25 cellular contexts compared by ENCODE assay signal in the genomic region with DNA sequence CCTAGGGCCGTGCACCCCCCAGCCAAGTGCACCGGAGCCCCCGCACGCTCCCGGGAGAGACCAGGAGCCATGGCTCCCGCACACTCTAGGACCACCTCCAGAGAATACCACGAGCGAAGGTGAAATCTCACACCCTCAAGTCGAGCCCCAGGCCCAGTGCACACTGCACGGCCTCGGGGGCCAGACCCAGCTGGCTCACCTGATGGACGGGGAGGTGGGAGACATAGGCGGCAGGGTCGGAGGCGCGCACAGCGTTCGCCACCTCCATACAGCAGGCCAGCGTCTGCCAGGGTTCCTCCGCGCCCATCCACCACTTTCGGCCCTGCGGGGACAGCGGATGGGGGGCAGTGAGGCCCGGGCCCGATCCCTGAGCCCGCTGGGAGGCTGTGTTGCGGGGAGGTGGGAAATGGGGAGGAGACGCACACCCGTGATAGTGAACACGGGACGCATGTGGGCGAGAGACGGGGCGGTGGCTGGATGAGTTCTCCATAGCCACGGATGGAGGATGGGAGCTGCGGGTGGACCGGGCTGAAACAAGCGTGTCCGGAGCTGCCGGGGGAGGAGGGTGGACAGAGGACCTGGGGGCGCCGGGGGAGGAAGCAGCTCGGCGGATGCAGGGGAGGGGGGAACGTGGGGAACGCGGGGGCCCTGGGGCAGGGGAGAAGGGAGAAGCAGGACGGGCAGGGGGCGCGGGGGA. TPM values are rescaled to one million over a fixed set of nuclear protein-coding genes. Genes with fewer than 3 reads are reported as not detected.
A peak's percentile ranks its signal among the peaks of the same experiment; 100 is the strongest.
DNase-seq lines count a peak whose midpoint lies in the region; FAIRE-seq and TF ChIP-seq lines count a peak whose summit lies in the region.
"Had no signal": no experiment of that assay in that cellular context is flagged by ENCODE, and none has a peak within 500 bp of the region (broad histone marks: within the 10 kb centered on the region; RNA-seq: fewer than 3 reads in every experiment).

No MANE protein-coding gene starts in this region.

- no peak overlapping the region for H2AK5ac ChIP-seq in neuronal stem cell (ENCODE audit: low read depth, low read length)

- TF ChIP-seq CTCF in GM10266 (IDR thresholded peaks at IDR 0.05; ENCODE audit: control insufficient read depth, insufficient read depth, low read depth, missing control alignments) = no peak
- TF ChIP-seq CTCF in chondrocyte (IDR thresholded peaks at IDR 0.05) = no peak

- peaks cover 37 to 63% of the 10 kb centered on the region in 2 donors for H3K36me3 ChIP-seq in neuronal stem cell (replicated peaks in 1 of 2; ENCODE audit: control insufficient read depth in 2 of 2, insufficient read depth in 2 of 2, low read length in 2 of 2)
- peaks cover 7% of the 10 kb centered on the region for H3K36me3 ChIP-seq in H7 (replicated peaks; ENCODE audit: control insufficient read depth, insufficient read depth, low read length)

- no peak overlapping the region for H4K91ac ChIP-seq in neuronal stem cell (ENCODE audit: low read depth, low read length, poor library complexity)

- peaks cover 0 to 2% of the 10 kb centered on the region in 2 donors for H3K9me3 ChIP-seq in neuronal stem cell (replicated peaks in 1 of 2; ENCODE audit: control insufficient read depth in 2 of 2, insufficient read depth in 1 of 2, low read depth in 1 of 2, low read length in 2 of 2)
- H3K9me3 ChIP-seq: A549; BLaER1 treated with 17β-estradiol and CSF1 and Interleukin-3, amounts not matched to agents 10 nM and 100 nM; Caco-2 had no signal

- no peaks in the 10 kb centered on the region for H3K9me3 Mint-ChIP-seq in chondrocyte (ENCODE audit: low read depth)
- H3K9me3 Mint-ChIP-seq: CD4-positive, alpha-beta T cell; CD8-positive, alpha-beta T cell had no signal

- no peaks in the 10 kb centered on the region for H3K27me3 Mint-ChIP-seq in chondrocyte (ENCODE audit: low read depth)

- no peak overlapping the region for H4K8ac ChIP-seq in neuronal stem cell (ENCODE audit: low read depth, low read length)

- H3K4me1 ChIP-seq in neuronal stem cell (ENCODE audit: control insufficient read depth in 2 of 2, insufficient read depth in 1 of 2, low read depth in 1 of 2, low read length in 2 of 2) = peaks cover 0 to 12% of the 10 kb centered on the region in 2 donors
- H3K4me1 ChIP-seq: Caco-2 had no signal

- H2BK120ac ChIP-seq in neuronal stem cell (ENCODE audit: low read depth, low read length) = no peak overlapping the region

- no peak overlapping the region for H3K23ac ChIP-seq in neuronal stem cell (ENCODE audit: low read depth, low read length, poor library complexity)

- no peak overlapping the region for H3K4me2 ChIP-seq in neuronal stem cell (ENCODE audit: insufficient read depth, low read length, poor library complexity, severe bottlenecking)
- H3K4me2 ChIP-seq: A549; BLaER1 treated with 17β-estradiol and CSF1 and Interleukin-3, amounts not matched to agents 10 nM and 100 nM had no signal

- TF ChIP-seq POLR2A in GM12891 (IDR thresholded peaks at IDR 0.05; ENCODE audit: low read depth, low read length) = no peak

- peaks cover 2% of the 10 kb centered on the region for H3K79me1 ChIP-seq in neuronal stem cell (ENCODE audit: low read depth, low read length)

- peak overlapping the region; percentile 38 for H3K14ac ChIP-seq in neuronal stem cell (ENCODE audit: low read length)

- no peak overlapping the region for H2AFZ ChIP-seq in neuronal stem cell (ENCODE audit: low read length)

- H3K27ac Mint-ChIP-seq in chondrocyte (ENCODE audit: unreplicated experiment) = no peak overlapping the region
- H3K27ac Mint-ChIP-seq: B cell; CD4-positive, alpha-beta T cell; CD8-positive, alpha-beta T cell had no signal

- H3K4me3 ChIP-seq in neuronal stem cell (ENCODE audit: low read length in 2 of 2) = peak overlapping the region in 1 of 2 donors; percentile 29
- no peak overlapping the region for H3K4me3 ChIP-seq in H7 (ENCODE audit: insufficient read depth, low read depth, low read length)
- H3K4me3 ChIP-seq: A549; BLaER1 treated with 17β-estradiol and CSF1 and Interleukin-3, amounts not matched to agents 10 nM and 100 nM; GM12878 had no signal

- H3K36me3 Mint-ChIP-seq in chondrocyte (ENCODE audit: low read depth) = peaks cover 8% of the 10 kb centered on the region

- no peak overlapping the region for H3K9ac ChIP-seq in neuronal stem cell (ENCODE audit: low read depth, low read length, poor library complexity)
- H3K9ac ChIP-seq: BLaER1 treated with 17β-estradiol and CSF1 and Interleukin-3, amounts not matched to agents 10 nM and 100 nM had no signal

- no peak overlapping the region for H2BK5ac ChIP-seq in neuronal stem cell (ENCODE audit: low read length)

- no peak overlapping the region for H3K4me3 Mint-ChIP-seq in chondrocyte (ENCODE audit: unreplicated experiment)
- H3K4me3 Mint-ChIP-seq: B cell; CD4-positive, alpha-beta T cell; CD8-positive, alpha-beta T cell had no signal

- H3K27me3 ChIP-seq in neuronal stem cell (ENCODE audit: control insufficient read depth in 3 of 3, insufficient read depth in 3 of 3, low read depth in 1 of 3, low read length in 3 of 3) = no peaks in the 10 kb centered on the region
- H3K27me3 ChIP-seq in H7 (ENCODE audit: control insufficient read depth, insufficient read depth, low read length) = no peaks in the 10 kb centered on the region
- H3K27me3 ChIP-seq: BLaER1 treated with 17β-estradiol and CSF1 and Interleukin-3, amounts not matched to agents 10 nM and 100 nM had no signal

- no peak overlapping the region for H3K27ac ChIP-seq in neuronal stem cell (replicated peaks; ENCODE audit: low read length)
- H3K27ac ChIP-seq: 22Rv1; BLaER1 treated with 17β-estradiol and CSF1 and Interleukin-3, amounts not matched to agents 10 nM and 100 nM; C4-2B had no signal

- intact Hi-C loops in posterior vena cava (cut with DNase I) = no loop called here

- no peak overlapping the region for H2BK15ac ChIP-seq in neuronal stem cell (ENCODE audit: low read length)

- no peak for FAIRE-seq in GM12891 (lab: Jason Lieb, UNC)
- FAIRE-seq: A549, D721Med, G401.6, GM12878, GM19239 had no signal

- H3K4me1 Mint-ChIP-seq in chondrocyte (ENCODE audit: low read depth) = peaks cover 10% of the 10 kb centered on the region

- no peak overlapping the region for H3K18ac ChIP-seq in neuronal stem cell (ENCODE audit: low read length)

- H2BK12ac ChIP-seq in neuronal stem cell (ENCODE audit: low read length) = no peak overlapping the region

- no CpG with 5 or more reads among the region's 51 CpGs for WGBS in neuronal stem cell (ENCODE audit: extremely low coverage in 2 of 2, insufficient read length in 2 of 2, insufficient replicate concordance in 1 of 2), 2 donors

- H3K4ac ChIP-seq in neuronal stem cell (ENCODE audit: low read length) = no peak overlapping the region

- DNase-seq in GM10266 (ENCODE audit: extremely low spot score) (peak; percentile 38), chondrocyte (ENCODE audit: low spot score) (peak; percentile 88), neuronal stem cell (ENCODE audit: low spot score) (no peak), posterior vena cava (ENCODE audit: low spot score) (peak; percentile 78), GM12891 (ENCODE audit: insufficient read length, low spot score) (no peak), H7 (no peak), NCI-H1048 (lab: John Stamatoyannopoulos, UW) (no peak)
- DNase-seq in stimulated activated naive CD4-positive, alpha-beta T cell treated with Interleukin-2 at 50 U/mL for 16 hours (lab: John Stamatoyannopoulos, UW) = no peak
- DNase-seq: AML-193; Caco-2; Calu3; CD4-positive, alpha-beta T cell; CD8-positive, alpha-beta T cell; DMS79 treated with DMSO at 0.1 percent for 48 hours; GF-D8 had no signal

TF ChIP-seq in GM12891, 5 proteins besides CTCF, POLR2A, EP300 and RAD21:
- TF ChIP-seq POU2F2 (IDR thresholded peaks at IDR 0.05; ENCODE audit: low read depth, low read length) (no peak), TAF1 (IDR thresholded peaks at IDR 0.05; ENCODE audit: low read depth, low read length) (no peak), SPI1 (IDR thresholded peaks at IDR 0.05; ENCODE audit: low read depth, low read length) (no peak), PAX5 (IDR thresholded peaks at IDR 0.05; ENCODE audit: insufficient read depth, low read length, severe bottlenecking) (no peak), POLR2AphosphoS5 (IDR thresholded peaks at IDR 0.05; ENCODE audit: low read depth, low read length) (no peak)

RNA-seq across cellular contexts. Expression of a gene that starts 13.0 kb away (rescaled TPM):
- total RNA-seq in chondrocyte (27.3 to 35.8 TPM (median 35.5 TPM) in 3 replicates), posterior vena cava (10 to 100 TPM; 25.6 to 30.7 TPM)
- polyA plus RNA-seq in neuronal stem cell (2013, experiment 1 of 2) = 50.0 TPM
- 45.6 TPM for polyA plus RNA-seq in neuronal stem cell (2013, experiment 2 of 2)
- 33.5 TPM for polyA plus RNA-seq in GM12891 (2012; ENCODE audit: low read depth, missing spikeins)
- 120 and 128 TPM in 2 replicates for total RNA-seq in H7 (2014; rRNA removed; shearing (Covaris generic))

RNA-seq across cellular contexts. Expression of a gene that starts 19.4 kb away (rescaled TPM):
- total RNA-seq in chondrocyte (not detected in 3 replicates), posterior vena cava (under 1 TPM in 1 of 2 donors, not detected in 1; 0.37 TPM)
- 0.78 TPM for polyA plus RNA-seq in neuronal stem cell (2013, experiment 1 of 2)
- 0.66 TPM for polyA plus RNA-seq in neuronal stem cell (2013, experiment 2 of 2)
- 0.09 TPM for polyA plus RNA-seq in GM12891 (2012; ENCODE audit: low read depth, missing spikeins)
- not detected in 2 replicates for total RNA-seq in H7 (2014; rRNA removed; shearing (Covaris generic))
- total RNA-seq: A172, GM12878 had no signal

RNA-seq across cellular contexts. Expression of a gene that starts 30.6 kb away (rescaled TPM):
- 6.2 to 6.8 TPM (median 6.7 TPM) in 3 replicates for total RNA-seq in chondrocyte
- polyA plus RNA-seq in neuronal stem cell (2013, experiment 1 of 2) = 0.10 TPM
- polyA plus RNA-seq in neuronal stem cell (2013, experiment 2 of 2) = 0.10 TPM
- under 1 TPM; 0.10 to 0.37 TPM for total RNA-seq in posterior vena cava
- polyA plus RNA-seq in GM12891 (2012; ENCODE audit: low read depth, missing spikeins) = 0.80 TPM
- total RNA-seq in H7 (2014; rRNA removed; shearing (Covaris generic)) = 1.8 and 3.1 TPM in 2 replicates

RNA-seq across cellular contexts. Expression of a gene that starts 42.7 kb away (rescaled TPM):
- total RNA-seq in chondrocyte (29.3 to 36.3 TPM (median 29.5 TPM) in 3 replicates), posterior vena cava (10 to 100 TPM; 24.5 to 27.1 TPM)
- polyA plus RNA-seq in neuronal stem cell (2013, experiment 1 of 2) = 59.4 TPM
- 57.6 TPM for polyA plus RNA-seq in neuronal stem cell (2013, experiment 2 of 2)
- polyA plus RNA-seq in GM12891 (2012; ENCODE audit: low read depth, missing spikeins) = 45.1 TPM
- total RNA-seq in H7 (2014; rRNA removed; shearing (Covaris generic)) = 119 and 128 TPM in 2 replicates

RNA-seq across cellular contexts. Expression of a gene that starts 47.9 kb away (rescaled TPM):
- 440 to 503 TPM (median 452 TPM) in 3 replicates for total RNA-seq in chondrocyte
- 596 TPM for polyA plus RNA-seq in neuronal stem cell (2013, experiment 1 of 2)
- 585 TPM for polyA plus RNA-seq in neuronal stem cell (2013, experiment 2 of 2)
- 100 to 1,000 TPM; 288 to 300 TPM for total RNA-seq in posterior vena cava
- polyA plus RNA-seq in GM12891 (2012; ENCODE audit: low read depth, missing spikeins) = 184 TPM
- total RNA-seq in H7 (2014; rRNA removed; shearing (Covaris generic)) = 1,035 and 1,167 TPM in 2 replicates

Comparison
In these comparisons a context has a peak if more than half of its experiments do, and no peak if none do; other contexts are left out.
1. DNase-seq: peak in GM10266 (single experiment), chondrocyte (single experiment) and posterior vena cava (single experiment); none in neuronal stem cell (single experiment), GM12891 (single experiment), H7 (single experiment), stimulated activated naive CD4-positive, alpha-beta T cell treated with Interleukin-2 at 50 U/mL for 16 hours (single experiment) and NCI-H1048 (single experiment).